In genomic region chr1:182291584-182292192, GRCh38 we compare ENCODE assay signal across 28 cellular contexts.
DNase-seq lines count a peak whose midpoint lies in the region; ATAC-seq and TF ChIP-seq lines count a peak whose summit lies in the region.
"Had no signal": no experiment of that assay in that cellular context is flagged by ENCODE, and none has a peak within 500 bp of the region (broad histone marks: within the 10 kb centered on the region; RNA-seq: fewer than 3 reads in every experiment).

No MANE protein-coding gene starts in this region.

- no peaks in the 10 kb centered on the region for H3K79me2 ChIP-seq in SK-N-SH (ENCODE audit: insufficient read depth)

- H3K4me3 ChIP-seq in left ventricle myocardium inferior (no peak overlapping the region), SK-N-SH (ENCODE audit: low read depth in 2 of 2, low read length in 1 of 2) (no peak overlapping the region)
- H3K4me3 ChIP-seq: suprapubic skin, uterus had no signal

- H3K36me3 ChIP-seq in left ventricle myocardium inferior, result no peaks in the 10 kb centered on the region
- no peaks in the 10 kb centered on the region for H3K36me3 ChIP-seq in SK-N-SH (replicated peaks in 1 of 2; ENCODE audit: control insufficient read depth in 1 of 2, insufficient read depth in 2 of 2, low read length in 1 of 2)
- H3K36me3 ChIP-seq: neutrophil, suprapubic skin, uterus had no signal

- H3K27ac ChIP-seq in VCaP (peak overlapping the region; percentile 51), left ventricle myocardium inferior (replicated peaks) (peak overlapping the region; percentile 83), SK-N-SH (ENCODE audit: low read depth in 2 of 2, low read length in 1 of 2) (no peak overlapping the region)
- H3K27ac ChIP-seq: epithelial cell of prostate, HL-60, neutrophil had no signal

- H3K9ac ChIP-seq in SK-N-SH, result no peak overlapping the region

- H3K9me3 ChIP-seq in left ventricle myocardium inferior (replicated peaks) (no peaks in the 10 kb centered on the region), SK-N-SH (no peaks in the 10 kb centered on the region)
- H3K9me3 ChIP-seq: neutrophil, suprapubic skin, uterus had no signal

- no peak overlapping the region for H3K4me2 ChIP-seq in SK-N-SH

- CTCF ChIA-PET in SK-N-SH (lab: Yijun Ruan, JAX), result interaction anchor here (1.6 kb wide), 1 partner anchor 46 kb away, joined by 3 read pairs; no protein-coding TSS in a partner anchor

- no peak overlapping the region for H2AFZ ChIP-seq in SK-N-SH (ENCODE audit: low read depth)

- DNase-seq in COLO668 (lab: John Stamatoyannopoulos, UW; ENCODE audit: unreplicated experiment) (peak; percentile 32), left ventricle myocardium inferior (no peak), myocyte (ENCODE audit: low read depth) (peak; percentile 75), ACHN (no peak), iPS-NIHi11 (ENCODE audit: low spot score) (no peak), SK-N-SH (no peak)
- DNase-seq: activated CD8-positive, alpha-beta T cell treated with anti-CD3 and anti-CD28 coated beads for 36 hours; activated effector memory CD4-positive, alpha-beta T cell treated with anti-CD3 and anti-CD28 coated beads, Interleukin-2, amount 50 U/mL, for 16 hours; activated naive CD8-positive, alpha-beta T cell treated with anti-CD3 and anti-CD28 coated beads, Interleukin-2, amount 10 ng/mL, durations not matched to agents 7 days and 5 days; COR-L47; DND-41; foreskin fibroblast; H9; hypothalamus; NCI-H1105 treated with DMSO at 0.1 percent for 48 hours; NCI-H2081; NCI-H446 treated with DMSO at 0.1 percent for 48 hours; SHP77; stimulated activated CD4-positive, alpha-beta T cell treated with anti-CD3 and anti-CD28 coated beads, Interleukin-4, amount 100 ng/mL, for 1 hour; uterus had no signal

- H3K4me1 ChIP-seq in left ventricle myocardium inferior (peaks cover 51% of the 10 kb centered on the region), SK-N-SH (ENCODE audit: control insufficient read depth in 1 of 2, insufficient read depth in 2 of 2, low read depth in 1 of 2, low read length in 1 of 2) (no peaks in the 10 kb centered on the region)
- H3K4me1 ChIP-seq: uterus had no signal

- WGBS in SK-N-SH (ENCODE audit: low lambda C conversion rate), result 18% methylated on average over 3 of the region's 3 CpGs

- POLR2A ChIA-PET in SK-N-SH (lab: Yijun Ruan, JAX), result no interaction called here

- no peak for ATAC-seq in GM21360 (IDR thresholded peaks at IDR 0.05; ENCODE audit: unreplicated experiment)
- ATAC-seq: activated CD4-positive, CD25-positive, alpha-beta regulatory T cell treated with anti-CD3 and anti-CD28 coated beads, Interleukin-2, amount 50 U/mL, for 24 hours; activated CD8-positive, alpha-beta T cell treated with anti-CD3 and anti-CD28 coated beads for 36 hours; stimulated activated memory B cell treated with anti-CD40 and anti-IgM and Interleukin-4, amounts not matched to agents 10 μg/mL and 1 μg/mL and 100 μg/mL, for 72 hours had no signal

- no peak for TF ChIP-seq EP300 in SK-N-SH (IDR thresholded peaks at IDR 0.05; ENCODE audit: borderline replicate concordance in 1 of 2, low read depth in 1 of 2, low read length in 1 of 2)

- no peak for TF ChIP-seq RAD21 in SK-N-SH (IDR thresholded peaks at IDR 0.05; ENCODE audit: low read length)

- H3F3A ChIP-seq in SK-N-SH (replicated peaks; ENCODE audit: insufficient read depth), result no peaks in the 10 kb centered on the region

- TF ChIP-seq CTCF in VCaP (conservative IDR thresholded peaks at IDR 0.05), result no peak
- no peak for TF ChIP-seq CTCF in left ventricle myocardium inferior (IDR thresholded peaks at IDR 0.05; ENCODE audit: borderline replicate concordance)
- no peak for TF ChIP-seq CTCF in SK-N-SH (IDR thresholded peaks at IDR 0.05)

- H4K20me1 ChIP-seq in SK-N-SH (ENCODE audit: insufficient read depth), result no peaks in the 10 kb centered on the region

- no peaks in the 10 kb centered on the region for H3K9me2 ChIP-seq in SK-N-SH

- in situ Hi-C loops in ACHN (cut with HindIII; ENCODE audit: low pct_ligation_motif_present, low pct_unique_long_range_greater_than_20kb, low sequenced_read_pairs), result no loop called here

- intact Hi-C loops in left ventricle myocardium inferior (cut with micrococcal nuclease), result no loop called here

- no peaks in the 10 kb centered on the region for H3K27me3 ChIP-seq in left ventricle myocardium inferior (ENCODE audit: low read depth)
- no peaks in the 10 kb centered on the region for H3K27me3 ChIP-seq in SK-N-SH (ENCODE audit: insufficient read depth)
- H3K27me3 ChIP-seq: neutrophil, suprapubic skin, uterus had no signal

TF ChIP-seq in SK-N-SH, 30 proteins besides CTCF, POLR2A, EP300 and RAD21:
- no peak for TF ChIP-seq CHD2 (IDR thresholded peaks at IDR 0.05; ENCODE audit: low read length, partially characterized antibody)
- no peak for TF ChIP-seq SMC3 (IDR thresholded peaks at IDR 0.05; ENCODE audit: low read depth, low read length)
- no peak for TF ChIP-seq YY1 (IDR thresholded peaks at IDR 0.05; ENCODE audit: low read depth)
- no peak for TF ChIP-seq RCOR1 (IDR thresholded peaks at IDR 0.05; ENCODE audit: low read length)
- TF ChIP-seq TAF1 (IDR thresholded peaks at IDR 0.05; ENCODE audit: borderline replicate concordance, low read depth, low read length), result no peak
- no peak for TF ChIP-seq MEF2A (IDR thresholded peaks at IDR 0.05; ENCODE audit: borderline replicate concordance, low read depth)
- no peak for TF ChIP-seq GATA2 (CRISPR knock-in tag; IDR thresholded peaks at IDR 0.05)
- TF ChIP-seq RFX5 (IDR thresholded peaks at IDR 0.05; ENCODE audit: low read length), result no peak
- no peak for TF ChIP-seq NFIC (IDR thresholded peaks at IDR 0.05; ENCODE audit: borderline replicate concordance)
- no peak for TF ChIP-seq PBX3 (IDR thresholded peaks at IDR 0.05)
- TF ChIP-seq JUND (IDR thresholded peaks at IDR 0.05), result no peak
- no peak for TF ChIP-seq ZBTB33 (IDR thresholded peaks at IDR 0.05; ENCODE audit: borderline replicate concordance, low read depth)
- no peak for TF ChIP-seq USF2 (IDR thresholded peaks at IDR 0.05; ENCODE audit: borderline replicate concordance, low read depth, low read length)
- no peak for TF ChIP-seq FOSL2 (IDR thresholded peaks at IDR 0.05; ENCODE audit: borderline replicate concordance, low read depth)
TF ChIP-seq in SK-N-SH: peak in this region for 0.

Comparison
In these comparisons a context has a peak if more than half of its experiments do, and no peak if none do; other contexts are left out.
1. DNase-seq: peak in COLO668 (single experiment) and myocyte (single experiment); none in left ventricle myocardium inferior (single experiment), ACHN (single experiment), iPS-NIHi11 (single experiment) and SK-N-SH (single experiment).
2. H3K27ac ChIP-seq: peak in VCaP (single experiment) and left ventricle myocardium inferior (single experiment); none in SK-N-SH (0 of 2).